In genomic region chr6:26568601-26569432, GRCh38 we compare ENCODE assay signal across 8 cellular contexts. TPM values are rescaled to one million over a fixed set of nuclear protein-coding genes. Genes with fewer than 3 reads are reported as not detected.
A peak's percentile ranks its signal among the peaks of the same experiment; 100 is the strongest.
DNase-seq lines count a peak whose midpoint lies in the region; ATAC-seq and TF ChIP-seq lines count a peak whose summit lies in the region.

No MANE protein-coding gene starts in this region.

- H3K4me3 ChIP-seq in RWPE2 (ENCODE audit: severe bottlenecking) (peak overlapping the region; percentile 51), fibroblast of villous mesenchyme (ENCODE audit: low read depth, low read length) (peak overlapping the region; percentile 69), neural cell (ENCODE audit: low read length) (peak overlapping the region; percentile 83), stomach (peak overlapping the region; percentile 45 to 50 (median 45))

- no peaks in the 10 kb centered on the region for H3K9me3 ChIP-seq in RWPE2 (ENCODE audit: severe bottlenecking)
- H3K9me3 ChIP-seq in neural cell (ENCODE audit: low read length), result no peaks in the 10 kb centered on the region
- H3K9me3 ChIP-seq in stomach, result no peaks in the 10 kb centered on the region

- TF ChIP-seq RAD21 in neural cell (conservative IDR thresholded peaks at IDR 0.05), result no peak

- no peak for TF ChIP-seq POLR2A in stomach (IDR thresholded peaks at IDR 0.05)

- peak; percentile 69 for ATAC-seq in RWPE2 (ENCODE audit: low read depth)

- TF ChIP-seq CTCF in RWPE2 (IDR thresholded peaks at IDR 0.05; ENCODE audit: poor library complexity, severe bottlenecking) (peak; percentile 75), fibroblast of villous mesenchyme (IDR thresholded peaks at IDR 0.05; ENCODE audit: insufficient read depth, low read depth, low read length) (peak; percentile 46), neural cell (IDR thresholded peaks at IDR 0.05; ENCODE audit: poor library complexity, severe bottlenecking) (no peak), stomach (IDR thresholded peaks at IDR 0.05) (no peak)

- H3K4me1 ChIP-seq in RWPE2 (ENCODE audit: insufficient read depth, poor library complexity, severe bottlenecking) (peaks cover 4% of the 10 kb centered on the region), stomach (peaks cover 10 to 27% (median 18%) of the 10 kb centered on the region in 4 donors)

- 3 to 6% (median 5%) methylated on average over 34 of the region's 34 CpGs for WGBS in stomach, 5 donors

- no peaks in the 10 kb centered on the region for H3K9me2 ChIP-seq in neural cell (ENCODE audit: insufficient read depth, low read length)

- H3K4me2 ChIP-seq in neural cell (ENCODE audit: low read length), result no peak overlapping the region

- TF ChIP-seq EP300 in neural cell (conservative IDR thresholded peaks at IDR 0.05; ENCODE audit: poor library complexity, severe bottlenecking), result peak; percentile 30
- TF ChIP-seq EP300 in stomach (IDR thresholded peaks at IDR 0.05), result no peak

- H3K27ac ChIP-seq in RWPE2 (ENCODE audit: poor library complexity, severe bottlenecking), result peak overlapping the region; percentile 18
- peak overlapping the region; percentile 5 for H3K27ac ChIP-seq in neural cell (ENCODE audit: low read length)
- peak overlapping the region in 4 of 5 donors; percentile 21 to 79 (median 44) for H3K27ac ChIP-seq in stomach

- H4K20me1 ChIP-seq in neural cell (ENCODE audit: insufficient read depth), result no peaks in the 10 kb centered on the region

- peak overlapping the region; percentile 59 for H3K9ac ChIP-seq in neural cell (ENCODE audit: low read length)

- H3K79me2 ChIP-seq in neural cell (replicated peaks; ENCODE audit: insufficient read depth, low read length), result no peaks in the 10 kb centered on the region

- DNase-seq in DMS153 treated with DMSO at 0.1 percent for 48 hours (lab: John Stamatoyannopoulos, UW; ENCODE audit: unreplicated experiment), result peak; percentile 79
- peak; percentile 87 for DNase-seq in H4 (ENCODE audit: low spot score)
- peak; percentile 95 for DNase-seq in M059J (ENCODE audit: low read depth)
- DNase-seq in RWPE2 (ENCODE audit: low spot score), result no peak
- peak; percentile 97 for DNase-seq in activated T-helper 9 cell treated with anti-CD3 and anti-CD28 coated beads, Interleukin-2, amount 50 U/mL, for 16 hours (ENCODE audit: low read depth)
- peak; percentile 94 for DNase-seq in fibroblast of villous mesenchyme (ENCODE audit: low read depth)
- DNase-seq in stomach, result peak; percentile 93

- peak overlapping the region; percentile 73 for H2AFZ ChIP-seq in neural cell (ENCODE audit: low read depth, low read length)

- H3K27me3 ChIP-seq in RWPE2 (ENCODE audit: insufficient read depth, poor library complexity, severe bottlenecking) (no peaks in the 10 kb centered on the region), neural cell (ENCODE audit: insufficient read depth, low read depth, low read length) (no peaks in the 10 kb centered on the region), stomach (no peaks in the 10 kb centered on the region)

- intact Hi-C loops in stomach (cut with DNase I; ENCODE audit: low total_unique reads), result no loop called here

- no peaks in the 10 kb centered on the region for H3K36me3 ChIP-seq in RWPE2 (ENCODE audit: low read depth)
- no peaks in the 10 kb centered on the region for H3K36me3 ChIP-seq in neural cell (ENCODE audit: insufficient read depth, low read length)
- H3K36me3 ChIP-seq in stomach, result no peaks in the 10 kb centered on the region

- H3F3A ChIP-seq in neural cell (ENCODE audit: insufficient read depth, low read length, poor library complexity, severe bottlenecking), result peaks cover 6% of the 10 kb centered on the region

TF ChIP-seq in neural cell, 6 proteins besides CTCF, POLR2A, EP300 and RAD21:
- TF ChIP-seq REST (IDR thresholded peaks at IDR 0.05; ENCODE audit: borderline replicate concordance) (no peak), POLR2AphosphoS5 (IDR thresholded peaks at IDR 0.05) (peak; percentile 9)

RNA-seq across cellular contexts. Expression of gene ABT1, which starts 27.9 kb away (rescaled TPM):
- 15.0 and 15.2 TPM in 2 replicates for total RNA-seq in H4 (2014; rRNA removed; shearing (Covaris generic))
- total RNA-seq in M059J (2014; rRNA removed; shearing (Covaris generic)), result 20.4 and 25.7 TPM in 2 replicates
- total RNA-seq in fibroblast of villous mesenchyme, result 14.5 and 16.4 TPM in 2 replicates
- polyA plus RNA-seq in neural cell, result 22.4 and 26.1 TPM in 2 replicates
- polyA minus RNA-seq in neural cell, result 16.4 and 21.2 TPM in 2 replicates
- 10 to 100 TPM in 3 of 5 donors, 1 to 10 TPM in 1, not detected in 1; 7.2 to 16.9 (median 14.0) TPM for total RNA-seq in stomach
- 10 to 100 TPM; 12.6 to 18.0 (median 15.1) TPM for polyA plus RNA-seq in stomach

RNA-seq across cellular contexts. Expression of gene HMGN4, which starts 30.7 kb away (rescaled TPM):
- 88.8 and 104 TPM in 2 replicates for total RNA-seq in H4 (2014; rRNA removed; shearing (Covaris generic))
- total RNA-seq in M059J (2014; rRNA removed; shearing (Covaris generic)), result 144 and 161 TPM in 2 replicates
- 74.1 and 85.1 TPM in 2 replicates for total RNA-seq in fibroblast of villous mesenchyme
- 125 and 138 TPM in 2 replicates for polyA plus RNA-seq in neural cell
- polyA minus RNA-seq in neural cell, result 92.0 and 99.3 TPM in 2 replicates
- 10 to 100 TPM; 11.3 to 96.0 (median 66.1) TPM for total RNA-seq in stomach
- polyA plus RNA-seq in stomach, result 10 to 100 TPM; 22.4 to 46.3 (median 29.2) TPM

Comparison
In these comparisons a context has a peak if more than half of its experiments do, and no peak if none do; other contexts are left out.
1. CTCF ChIP-seq: peak in RWPE2 (single experiment) and fibroblast of villous mesenchyme (single experiment); none in neural cell (single experiment) and stomach (0 of 7).
2. Peak in every context shown above with its lines, with median percentiles within 50 percentile points of each other: H3K27ac ChIP-seq and H3K4me3 ChIP-seq.